ENCODE assay signal across 8 cellular contexts in genomic region chr3:88003115-88003755, GRCh38. TPM values are rescaled to one million over a fixed set of nuclear protein-coding genes. Genes with fewer than 3 reads are reported as not detected.
DNase-seq lines count a peak whose midpoint lies in the region; ATAC-seq and TF ChIP-seq lines count a peak whose summit lies in the region.

No MANE protein-coding gene starts in this region.

- H3K9me2 ChIP-seq in SK-N-SH = no peaks in the 10 kb centered on the region

- H3K27ac ChIP-seq in left ventricle myocardium inferior (replicated peaks) = no peak overlapping the region
- no peak overlapping the region for H3K27ac ChIP-seq in right cardiac atrium (ENCODE audit: low read length)
- H3K27ac ChIP-seq in SK-N-SH (ENCODE audit: low read depth in 2 of 2, low read length in 1 of 2) = no peak overlapping the region

- ATAC-seq in right cardiac atrium (no peak), GM18873 (IDR thresholded peaks at IDR 0.05; ENCODE audit: low FRiP score, unreplicated experiment) (no peak), HG02973 (IDR thresholded peaks at IDR 0.05; ENCODE audit: unreplicated experiment) (no peak)

- no peak for TF ChIP-seq EP300 in SK-N-SH (IDR thresholded peaks at IDR 0.05; ENCODE audit: borderline replicate concordance in 1 of 2, low read depth in 1 of 2, low read length in 1 of 2)

- H3K4me1 ChIP-seq in left ventricle myocardium inferior (peaks cover 6% of the 10 kb centered on the region), right cardiac atrium (ENCODE audit: control insufficient read depth, insufficient read depth, low read length) (no peaks in the 10 kb centered on the region), SK-N-SH (ENCODE audit: control insufficient read depth in 1 of 2, insufficient read depth in 2 of 2, low read depth in 1 of 2, low read length in 1 of 2) (peaks cover 0 to 3% of the 10 kb centered on the region in 2 experiments; a peak in 1 of 4 replicates)

- no peaks in the 10 kb centered on the region for H3K27me3 ChIP-seq in left ventricle myocardium inferior (ENCODE audit: low read depth)
- no peaks in the 10 kb centered on the region for H3K27me3 ChIP-seq in right cardiac atrium (ENCODE audit: control insufficient read depth, insufficient read depth)
- peaks cover 14% of the 10 kb centered on the region for H3K27me3 ChIP-seq in SK-N-SH (ENCODE audit: insufficient read depth)

- DNase-seq in left ventricle myocardium inferior (no peak), right cardiac atrium (no peak), HS-27A (ENCODE audit: low read depth) (peak; percentile 30), SK-N-SH (peak; percentile 27), foreskin fibroblast (peak; percentile 27 to 63), retinal pigment epithelial cell (ENCODE audit: low read depth) (no peak)

- POLR2A ChIA-PET in SK-N-SH (lab: Yijun Ruan, JAX) = no interaction called here

- CTCF ChIA-PET in SK-N-SH (lab: Yijun Ruan, JAX) = interaction anchor here (0.7 to 1.6 kb wide), 15 partner anchors 11 to 724 kb away, joined by 3 to 8 read pairs (median 3); no protein-coding TSS in a partner anchor

- H4K20me1 ChIP-seq in SK-N-SH (ENCODE audit: insufficient read depth) = no peaks in the 10 kb centered on the region

- WGBS in right cardiac atrium = 50% methylated on average over 6 of the region's 6 CpGs
- WGBS in SK-N-SH (ENCODE audit: low lambda C conversion rate) = 12% methylated on average over 6 of the region's 6 CpGs

- H3K36me3 ChIP-seq in left ventricle myocardium inferior (no peaks in the 10 kb centered on the region), SK-N-SH (replicated peaks in 1 of 2; ENCODE audit: control insufficient read depth in 1 of 2, insufficient read depth in 2 of 2, low read length in 1 of 2) (no peaks in the 10 kb centered on the region)

- peak; percentile 77 for TF ChIP-seq CTCF in left ventricle myocardium inferior (IDR thresholded peaks at IDR 0.05; ENCODE audit: borderline replicate concordance)
- TF ChIP-seq CTCF in SK-N-SH (IDR thresholded peaks at IDR 0.05) = peak; percentile 87
- TF ChIP-seq CTCF in foreskin fibroblast (IDR thresholded peaks at IDR 0.05; ENCODE audit: low read depth, low read length) = peak; percentile 66
- TF ChIP-seq CTCF in retinal pigment epithelial cell (conservative IDR thresholded peaks at IDR 0.05; ENCODE audit: low read depth, low read length) = peak; percentile 74

- intact Hi-C loops in left ventricle myocardium inferior (cut with micrococcal nuclease) = no loop called here
- intact Hi-C loops in right cardiac atrium (cut with DNase I) = loop anchor here in 3 of 4 donors (5.0 to 10.0 kb wide), 3 partner anchors 112 to 651 kb away; no protein-coding TSS in a partner anchor

- H3K4me2 ChIP-seq in SK-N-SH = no peak overlapping the region

- no peaks in the 10 kb centered on the region for H3K9me3 ChIP-seq in left ventricle myocardium inferior (replicated peaks)
- H3K9me3 ChIP-seq in right cardiac atrium (ENCODE audit: control insufficient read depth, low read length) = no peaks in the 10 kb centered on the region
- no peaks in the 10 kb centered on the region for H3K9me3 ChIP-seq in SK-N-SH

- H2AFZ ChIP-seq in SK-N-SH (ENCODE audit: low read depth) = no peak overlapping the region

- H3K9ac ChIP-seq in SK-N-SH = no peak overlapping the region

- H3K79me2 ChIP-seq in SK-N-SH (ENCODE audit: insufficient read depth) = no peaks in the 10 kb centered on the region

- H3K4me3 ChIP-seq in left ventricle myocardium inferior (no peak overlapping the region), right cardiac atrium (ENCODE audit: low read length) (no peak overlapping the region), SK-N-SH (ENCODE audit: low read depth in 2 of 2, low read length in 1 of 2) (no peak overlapping the region; a peak in 1 of 4 replicates), foreskin fibroblast (ENCODE audit: low read depth in 1 of 2, low read length in 2 of 2) (no peak overlapping the region), retinal pigment epithelial cell (ENCODE audit: low read length) (no peak overlapping the region)

- peak; percentile 83 for TF ChIP-seq RAD21 in SK-N-SH (IDR thresholded peaks at IDR 0.05; ENCODE audit: low read length)

- H3F3A ChIP-seq in SK-N-SH (replicated peaks; ENCODE audit: insufficient read depth) = no peaks in the 10 kb centered on the region

TF ChIP-seq in SK-N-SH, 30 proteins besides CTCF, POLR2A, EP300 and RAD21 (continues in another document):
- TF ChIP-seq JUND (IDR thresholded peaks at IDR 0.05) (no peak), SMC3 (IDR thresholded peaks at IDR 0.05; ENCODE audit: low read depth, low read length) (peak; percentile 48), MXI1 (IDR thresholded peaks at IDR 0.05; ENCODE audit: low read depth, low read length) (no peak), TCF12 (IDR thresholded peaks at IDR 0.05) (no peak), FOXM1 (IDR thresholded peaks at IDR 0.05; ENCODE audit: low read depth) (no peak), ZBTB33 (IDR thresholded peaks at IDR 0.05; ENCODE audit: borderline replicate concordance, low read depth) (no peak), FOSL2 (IDR thresholded peaks at IDR 0.05; ENCODE audit: borderline replicate concordance, low read depth) (no peak), RFX5 (IDR thresholded peaks at IDR 0.05; ENCODE audit: low read length) (peak; percentile 23; the same call in 1 of the 2 replicates), IRF3 (IDR thresholded peaks at IDR 0.05; ENCODE audit: low read depth, low read length) (no peak), CHD2 (IDR thresholded peaks at IDR 0.05; ENCODE audit: low read length, partially characterized antibody) (no peak), POLR2AphosphoS5 (IDR thresholded peaks at IDR 0.05; ENCODE audit: low read depth, low read length) (no peak)
- TF ChIP-seq, protein P1, sequence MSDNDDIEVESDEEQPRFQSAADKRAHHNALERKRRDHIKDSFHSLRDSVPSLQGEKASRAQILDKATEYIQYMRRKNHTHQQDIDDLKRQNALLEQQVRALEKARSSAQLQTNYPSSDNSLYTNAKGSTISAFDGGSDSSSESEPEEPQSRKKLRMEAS (IDR thresholded peaks at IDR 0.05; ENCODE audit: low read depth) = no peak
- TF ChIP-seq, protein P2, sequence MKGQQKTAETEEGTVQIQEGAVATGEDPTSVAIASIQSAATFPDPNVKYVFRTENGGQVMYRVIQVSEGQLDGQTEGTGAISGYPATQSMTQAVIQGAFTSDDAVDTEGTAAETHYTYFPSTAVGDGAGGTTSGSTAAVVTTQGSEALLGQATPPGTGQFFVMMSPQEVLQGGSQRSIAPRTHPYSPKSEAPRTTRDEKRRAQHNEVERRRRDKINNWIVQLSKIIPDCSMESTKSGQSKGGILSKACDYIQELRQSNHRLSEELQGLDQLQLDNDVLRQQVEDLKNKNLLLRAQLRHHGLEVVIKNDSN (IDR thresholded peaks at IDR 0.05; ENCODE audit: borderline replicate concordance, low read depth) = no peak

RNA-seq across cellular contexts. Expression of gene CGGBP1, which starts 55.6 kb away (rescaled TPM):
- total RNA-seq in left ventricle myocardium inferior (48.5 TPM), right cardiac atrium (10 to 100 TPM; 45.9 to 54.3 (median 50.0) TPM)
- polyA plus RNA-seq in right cardiac atrium (30.4 TPM), SK-N-SH (2012; rRNA removed) (34.5 and 38.3 TPM in 2 replicates)
- 34.9 and 38.4 TPM in 2 replicates for polyA plus RNA-seq in SK-N-SH (2012; cell fraction: cytosol; rRNA removed)
- 65.5 and 68.7 TPM in 2 replicates for polyA plus RNA-seq in SK-N-SH (2012; cell fraction: nucleus; rRNA removed)

RNA-seq across cellular contexts. Expression of gene ZNF654, which starts 55.8 kb away (rescaled TPM):
- total RNA-seq in left ventricle myocardium inferior (9.9 TPM), right cardiac atrium (10 to 100 TPM; 10.4 to 13.8 (median 12.3) TPM)
- polyA plus RNA-seq in right cardiac atrium (3.5 TPM), SK-N-SH (2012; rRNA removed) (1.6 and 1.7 TPM in 2 replicates)
- 1.6 and 2.3 TPM in 2 replicates for polyA plus RNA-seq in SK-N-SH (2012; cell fraction: cytosol; rRNA removed)
- polyA plus RNA-seq in SK-N-SH (2012; cell fraction: nucleus; rRNA removed) = 1.6 and 3.0 TPM in 2 replicates

Comparison
In these comparisons a context has a peak if more than half of its experiments do, and no peak if none do; other contexts are left out.
1. DNase-seq: peak in HS-27A (single experiment), SK-N-SH (single experiment) and foreskin fibroblast (2 of 2); none in left ventricle myocardium inferior (single experiment), right cardiac atrium (0 of 3) and retinal pigment epithelial cell (single experiment).
2. Peak in every context shown above with its lines, with median percentiles within 50 percentile points of each other: CTCF ChIP-seq.